14 cellular contexts compared by ENCODE assay signal in genomic region chr10:6701289-6701688, GRCh38.
A peak's percentile ranks its signal among the peaks of the same experiment; 100 is the strongest.
DNase-seq lines count a peak whose midpoint lies in the region; ATAC-seq, FAIRE-seq and TF ChIP-seq lines count a peak whose summit lies in the region.
"Had no signal": no experiment of that assay in that cellular context is flagged by ENCODE, and none has a peak within 500 bp of the region (broad histone marks: within the 10 kb centered on the region; RNA-seq: fewer than 3 reads in every experiment).

No MANE protein-coding gene starts in this region.

- H3K79me2 ChIP-seq in HepG2 (ENCODE audit: insufficient read depth, low read length) = no peaks in the 10 kb centered on the region

- no peaks in the 10 kb centered on the region for H4K20me1 ChIP-seq in HepG2 (ENCODE audit: insufficient read depth, low read length)

- peak; percentile 2 for TF ChIP-seq CTCF in D721Med (IDR thresholded peaks at IDR 0.05; ENCODE audit: insufficient read depth, missing control alignments)
- peak; percentile 29 for TF ChIP-seq CTCF in brain microvascular endothelial cell (IDR thresholded peaks at IDR 0.05; ENCODE audit: low read depth, low read length, missing control alignments)
- TF ChIP-seq CTCF in HepG2 (CRISPR knock-in tag; IDR thresholded peaks at IDR 0.05) = peak; percentile 24; the same call in 1 of the 2 replicates
- TF ChIP-seq CTCF in foreskin fibroblast (IDR thresholded peaks at IDR 0.05; ENCODE audit: low read depth, low read length) = no peak
- TF ChIP-seq CTCF in right atrium auricular region (IDR thresholded peaks at IDR 0.05) = no peak

- H2AFZ ChIP-seq in HepG2 (ENCODE audit: low read length) = no peak overlapping the region

- in situ Hi-C loops in brain microvascular endothelial cell (cut with HindIII; ENCODE audit: low pct_ligation_motif_present, low sequenced_read_pairs) = no loop called here
- in situ Hi-C loops in HepG2 (cut with HindIII; ENCODE audit: extremely low pct_ligation_motif_present, low pct_unique_long_range_greater_than_20kb) = no loop called here

- H3K27me3 ChIP-seq in brain microvascular endothelial cell (replicated peaks) (no peaks in the 10 kb centered on the region), HepG2 (ENCODE audit: control insufficient read depth in 1 of 2, insufficient read depth in 2 of 2, low read length in 2 of 2) (no peaks in the 10 kb centered on the region), right atrium auricular region (no peaks in the 10 kb centered on the region)
- H3K27me3 ChIP-seq: MG63 had no signal

- H3K9me3 ChIP-seq in HepG2 (ENCODE audit: low read length) (no peaks in the 10 kb centered on the region), right atrium auricular region (no peaks in the 10 kb centered on the region)
- H3K9me3 ChIP-seq: heart left ventricle, MG63 had no signal

- TF ChIP-seq POLR2A in HepG2 (IDR thresholded peaks at IDR 0.05; ENCODE audit: insufficient read depth in 1 of 2, low read depth in 2 of 2, low read length in 2 of 2) = no peak

- TF ChIP-seq EP300 in Ishikawa (IDR thresholded peaks at IDR 0.05; ENCODE audit: borderline replicate concordance) (no peak), HepG2 (IDR thresholded peaks at IDR 0.05; ENCODE audit: low read depth in 2 of 2, low read length in 2 of 2) (no peak), HepG2 (CRISPR knock-in tag; IDR thresholded peaks at IDR 0.05; ENCODE audit: borderline replicate concordance) (no peak)

- POLR2A ChIA-PET in HepG2 (lab: Yijun Ruan, JAX) = no interaction called here

- H3K36me3 ChIP-seq in brain microvascular endothelial cell (replicated peaks) = no peaks in the 10 kb centered on the region
- H3K36me3 ChIP-seq in HepG2 (replicated peaks in 1 of 2; ENCODE audit: control insufficient read depth in 1 of 2, insufficient read depth in 2 of 2, low read length in 2 of 2) = no peaks in the 10 kb centered on the region
- H3K36me3 ChIP-seq in right atrium auricular region = no peaks in the 10 kb centered on the region
- H3K36me3 ChIP-seq: heart left ventricle, MG63 had no signal

- WGBS in HepG2 (ENCODE audit: low lambda C conversion rate) = 77% methylated on average over 7 of the region's 7 CpGs

- H3K4me1 ChIP-seq in HepG2 (ENCODE audit: insufficient read depth, low read length) (peaks cover under 1% of the 10 kb centered on the region; the same call in 1 of the 2 replicates), right atrium auricular region (no peaks in the 10 kb centered on the region)
- H3K4me1 ChIP-seq: heart left ventricle had no signal

- FAIRE-seq in D721Med (lab: Jason Lieb, UNC) = no peak
- FAIRE-seq in HepG2 (lab: Jason Lieb, UNC) = peak; percentile 12
- FAIRE-seq: RCC 7860 had no signal

- CTCF ChIA-PET in HepG2 (lab: Yijun Ruan, JAX; ENCODE audit: low intra/inter-chr PET ratio, low total read pairs) = no interaction called here

- no peak overlapping the region for H3K4me2 ChIP-seq in HepG2 (ENCODE audit: low read depth, low read length)

- no peak overlapping the region for H3K9ac ChIP-seq in HepG2 (ENCODE audit: insufficient read depth, low read depth, low read length)

- TF ChIP-seq RAD21 in Ishikawa (IDR thresholded peaks at IDR 0.05; ENCODE audit: low read depth) = peak; percentile 32
- TF ChIP-seq RAD21 in HepG2 (CRISPR knock-in tag; IDR thresholded peaks at IDR 0.05) = no peak

- intact Hi-C loops in HepG2 (cut with micrococcal nuclease; ENCODE audit: unreplicated experiment) = no loop called here

- no peak overlapping the region for H3K4me3 ChIP-seq in brain microvascular endothelial cell (ENCODE audit: low read depth, low read length)
- H3K4me3 ChIP-seq in HepG2 (replicated peaks in 1 of 3; ENCODE audit: insufficient read depth in 1 of 3, low read depth in 2 of 3, low read length in 3 of 3) = no peak overlapping the region
- H3K4me3 ChIP-seq in foreskin fibroblast (ENCODE audit: low read depth in 1 of 2, low read length in 2 of 2) = no peak overlapping the region
- H3K4me3 ChIP-seq in right atrium auricular region = no peak overlapping the region
- H3K4me3 ChIP-seq: heart left ventricle, MG63 had no signal

- BruUV-seq in HepG2 (replicated peaks; lab: Mats Ljungman, UMichigan) = no TSS peak

- DNase-seq in D721Med (ENCODE audit: insufficient read length, low spot score) (no peak), brain microvascular endothelial cell (no peak), HepG2 (ENCODE audit: low spot score) (no peak), foreskin fibroblast (no peak), right atrium auricular region (ENCODE audit: low spot score) (no peak)
- DNase-seq: effector memory CD8-positive, alpha-beta T cell; heart left ventricle; MG63; NCI-H226; stimulated activated CD4-positive, alpha-beta T cell treated with anti-CD3 and anti-CD28 coated beads, Interleukin-12 subunit alpha, Interleukin-12 subunit beta, amount 100 ng/mL, for 4 hours had no signal

- ATAC-seq in HepG2 (peak; percentile 52; the same call in 1 of the 3 replicates), GM21717 (IDR thresholded peaks at IDR 0.05; ENCODE audit: unreplicated experiment) (no peak), GM18870 (IDR thresholded peaks at IDR 0.05; ENCODE audit: unreplicated experiment) (no peak)
- ATAC-seq: effector memory CD8-positive, alpha-beta T cell; heart left ventricle had no signal

- no peak overlapping the region for H3K27ac ChIP-seq in brain microvascular endothelial cell
- no peak overlapping the region for H3K27ac ChIP-seq in HepG2 (ENCODE audit: extremely low read length, insufficient read depth, low read length)
- no peak overlapping the region for H3K27ac ChIP-seq in right atrium auricular region
- H3K27ac ChIP-seq: heart left ventricle had no signal

TF ChIP-seq in Ishikawa, 13 proteins besides CTCF, POLR2A, EP300 and RAD21:
- TF ChIP-seq TEAD4 (IDR thresholded peaks at IDR 0.05) (no peak), FOXM1 (IDR thresholded peaks at IDR 0.05; ENCODE audit: borderline replicate concordance, low read depth) (no peak), MAX (IDR thresholded peaks at IDR 0.05) (no peak), USF1 (IDR thresholded peaks at IDR 0.05) (no peak), TCF12 (IDR thresholded peaks at IDR 0.05; ENCODE audit: low read depth) (no peak), TAF1 (IDR thresholded peaks at IDR 0.05; ENCODE audit: low read depth) (no peak), YY1 (IDR thresholded peaks at IDR 0.05; ENCODE audit: low read depth) (no peak), CEBPB (IDR thresholded peaks at IDR 0.05) (no peak)

TF ChIP-seq in HepG2, 621 proteins besides CTCF, POLR2A, EP300 and RAD21:
- TF ChIP-seq CREB3 (CRISPR knock-in tag; IDR thresholded peaks at IDR 0.05) = no peak
- TF ChIP-seq STAG1 (CRISPR knock-in tag; IDR thresholded peaks at IDR 0.05) = peak; percentile 21; the same call in 1 of the 2 replicates

Comparison
In these comparisons a context has a peak if more than half of its experiments do, and no peak if none do; other contexts are left out.
1. CTCF ChIP-seq: peak in D721Med (single experiment), brain microvascular endothelial cell (single experiment) and HepG2 (single experiment); none in foreskin fibroblast (single experiment) and right atrium auricular region (0 of 2).